8 cellular contexts compared by ENCODE assay signal in genomic region chr14:100193417-100194357, GRCh38. TPM values are rescaled to one million over a fixed set of nuclear protein-coding genes. Genes with fewer than 3 reads are reported as not detected.
A peak's percentile ranks its signal among the peaks of the same experiment; 100 is the strongest.
DNase-seq lines count a peak whose midpoint lies in the region; ATAC-seq and TF ChIP-seq lines count a peak whose summit lies in the region.

No MANE protein-coding gene starts in this region.

- DNase-seq in stimulated activated CD4-positive, alpha-beta T cell treated with anti-CD3 and anti-CD28 coated beads, Interleukin-1b, Interleukin-23, amount 100 ng/mL, for 48 hours: peak; percentile 17
- no peak for DNase-seq in stimulated activated CD4-positive, alpha-beta T cell treated with anti-CD3 and anti-CD28 coated beads, Interleukin-4, amount 100 ng/mL, for 4 hours
- no peak for DNase-seq in WTC11 (ENCODE audit: low spot score)
- no peak for DNase-seq in skeletal muscle cell (ENCODE audit: low read depth)
- no peak for DNase-seq in aorta
- no peak for DNase-seq in GM03348 (ENCODE audit: low spot score)
- no peak for DNase-seq in effector CD8-positive, alpha-beta T cell (lab: John Stamatoyannopoulos, UW)

- CTCF ChIA-PET in WTC11 (lab: Charles Lee): interaction anchor here (0.5 to 4.3 kb wide), 60 partner anchors 8 to 713 kb away, joined by 3 to 67 read pairs (median 4); partner anchors contain the start of genes CCNK, DEGS2 and SETD3

- no peaks in the 10 kb centered on the region for H3K9me3 ChIP-seq in gastroesophageal sphincter
- no peaks in the 10 kb centered on the region for H3K9me3 ChIP-seq in aorta (ENCODE audit: control insufficient read depth, low read length)

- 8 to 80% methylated on average over 3 to 5 of the region's 12 CpGs for WGBS in gastroesophageal sphincter (ENCODE audit: low coverage in 1 of 2), 2 donors
- 63 to 67% methylated on average over 9 to 12 of the region's 12 CpGs for WGBS in aorta, 2 donors

- peaks cover 3% of the 10 kb centered on the region; the same call in 1 of the 2 replicates for H3K27me3 Mint-ChIP-seq in WTC11 (ENCODE audit: low read depth)

- H3K4me1 ChIP-seq in gastroesophageal sphincter (peaks cover 0 to 20% (median 6%) of the 10 kb centered on the region in 3 donors), aorta (ENCODE audit: control insufficient read depth in 1 of 2, insufficient read depth in 2 of 2, low read length in 2 of 2) (no peaks in the 10 kb centered on the region)

- H3K27ac Mint-ChIP-seq in WTC11: peak overlapping the region; percentile 89

- peaks cover 6% of the 10 kb centered on the region for H3K9me3 Mint-ChIP-seq in WTC11

- ATAC-seq in WTC11 (peak; percentile 6), gastroesophageal sphincter (no peak), aorta (ENCODE audit: low FRiP score) (no peak)

- H3K27ac ChIP-seq in gastroesophageal sphincter (peak overlapping the region; percentile 25 to 94 (median 90)), aorta (ENCODE audit: low read depth in 1 of 2, low read length in 2 of 2) (peak overlapping the region in 1 of 2 donors; percentile 86)

- no peak for TF ChIP-seq EP300 in gastroesophageal sphincter (IDR thresholded peaks at IDR 0.05)

- peaks cover 5% of the 10 kb centered on the region for H3K36me3 Mint-ChIP-seq in WTC11

- H3K4me3 ChIP-seq in gastroesophageal sphincter (peak overlapping the region; percentile 8 to 55), skeletal muscle cell (ENCODE audit: low read depth, low read length) (peak overlapping the region; percentile 52), aorta (ENCODE audit: low read length in 2 of 2) (no peak overlapping the region)

- no peaks in the 10 kb centered on the region for H3K36me3 ChIP-seq in gastroesophageal sphincter
- H3K36me3 ChIP-seq in aorta (ENCODE audit: control insufficient read depth in 1 of 2, insufficient read depth in 2 of 2, low read length in 1 of 2): no peaks in the 10 kb centered on the region

- intact Hi-C loops in aorta (cut with DNase I): loop anchor here (2.0 to 5.0 kb wide), 2 partner anchors 86 to 211 kb away; no protein-coding TSS in a partner anchor

- H3K27me3 ChIP-seq in gastroesophageal sphincter (no peaks in the 10 kb centered on the region), aorta (ENCODE audit: control insufficient read depth in 1 of 2, insufficient read depth in 2 of 2, low read length in 1 of 2) (no peaks in the 10 kb centered on the region)

- TF ChIP-seq POLR2A in gastroesophageal sphincter (IDR thresholded peaks at IDR 0.05): no peak

- peaks cover 11% of the 10 kb centered on the region for H3K4me1 Mint-ChIP-seq in WTC11

- POLR2A ChIA-PET in WTC11 (lab: Charles Lee): interaction anchor here (0.6 to 1.3 kb wide), 3 partner anchors 18 to 28 kb away, joined by 3 to 5 read pairs (median 3); no protein-coding TSS in a partner anchor

- H3K4me3 Mint-ChIP-seq in WTC11: peak overlapping the region; percentile 31

- TF ChIP-seq CTCF in WTC11 (IDR thresholded peaks at IDR 0.05) (no peak), gastroesophageal sphincter (IDR thresholded peaks at IDR 0.05) (no peak)

TF ChIP-seq in WTC11, 78 proteins besides CTCF, POLR2A, EP300 and RAD21:
- 0 out of 2 replicates have a peak, but pooled peaks have one; percentile 4 for TF ChIP-seq ZNF232 (CRISPR knock-in tag; IDR thresholded peaks at IDR 0.05)
- TF ChIP-seq ZNF219 (CRISPR knock-in tag; IDR thresholded peaks at IDR 0.05; ENCODE audit: borderline replicate concordance): no peak
- TF ChIP-seq PRDM15 (CRISPR knock-in tag; IDR thresholded peaks at IDR 0.05): no peak
- TF ChIP-seq NFYB (CRISPR knock-in tag; conservative IDR thresholded peaks at IDR 0.05; ENCODE audit: low read depth): no peak
- TF ChIP-seq TEAD1 (CRISPR knock-in tag; IDR thresholded peaks at IDR 0.05): no peak
- no peak for TF ChIP-seq ZNF317 (CRISPR knock-in tag; IDR thresholded peaks at IDR 0.05; ENCODE audit: borderline replicate concordance, low read depth)
- TF ChIP-seq ATF1 (CRISPR knock-in tag; IDR thresholded peaks at IDR 0.05): no peak
- no peak for TF ChIP-seq ATF6 (CRISPR knock-in tag; IDR thresholded peaks at IDR 0.05)
TF ChIP-seq in WTC11: peak in this region for 1.

RNA-seq across cellular contexts. Expression of gene DEGS2, which starts 34.2 kb away (rescaled TPM):
- 0.53 to 1.6 TPM (median 0.55 TPM) in 3 replicates for total RNA-seq in WTC11 (2021)
- total RNA-seq in gastroesophageal sphincter: under 1 TPM; 0.16 to 0.94 (median 0.68) TPM
- under 1 TPM; 0.81 to 0.99 TPM for total RNA-seq in aorta
- polyA plus RNA-seq in aorta: 1 to 10 TPM in 1 of 2 donors, under 1 TPM in 1; 0.10 to 3.0 TPM

RNA-seq across cellular contexts. Expression of gene YY1, which starts 45.3 kb away (rescaled TPM):
- 78.8 to 83.1 TPM (median 81.9 TPM) in 3 replicates for total RNA-seq in WTC11 (2021)
- 10 to 100 TPM; 55.1 to 76.3 (median 62.5) TPM for total RNA-seq in gastroesophageal sphincter
- total RNA-seq in aorta: 10 to 100 TPM; 46.0 to 57.3 TPM
- 10 to 100 TPM; 23.1 to 36.1 TPM for polyA plus RNA-seq in aorta

Comparison
In these comparisons a context has a peak if more than half of its experiments do, and no peak if none do; other contexts are left out.
1. H3K4me3 ChIP-seq: peak in gastroesophageal sphincter (2 of 2) and skeletal muscle cell (single experiment); none in aorta (0 of 2).